ENCODE assay signal across 20 cellular contexts in genomic region chr1:237774246-237774645, GRCh38.
"Had no signal": no experiment of that assay in that cellular context is flagged by ENCODE, and none has a peak within 500 bp of the region (broad histone marks: within the 10 kb centered on the region; RNA-seq: fewer than 3 reads in every experiment).

No MANE protein-coding gene starts in this region.

- H3K4me1 ChIP-seq: esophagus squamous epithelium, lower lobe of right lung, stomach, transverse colon had no signal

- H3K4me3 Mint-ChIP-seq: dendritic cell treated with granulocyte-macrophage colony-stimulating factor and Interleukin-4, amounts not matched to agents 40 ng/mL and 50 ng/mL, for 4 days; effector memory CD8-positive, alpha-beta T cell; naive thymus-derived CD4-positive, alpha-beta T cell had no signal

- H3K4me3 ChIP-seq: esophagus squamous epithelium, lower lobe of right lung, stomach, thoracic aorta, transverse colon had no signal

- H3K36me3 ChIP-seq: esophagus squamous epithelium, lower lobe of right lung, neutrophil, stomach, thoracic aorta, transverse colon had no signal

- H3K4me1 Mint-ChIP-seq: naive thymus-derived CD4-positive, alpha-beta T cell had no signal

- ATAC-seq: effector memory CD8-positive, alpha-beta T cell; left lobe of liver; lower lobe of right lung; naive thymus-derived CD4-positive, alpha-beta T cell had no signal

- H3K27ac Mint-ChIP-seq: dendritic cell treated with granulocyte-macrophage colony-stimulating factor and Interleukin-4, amounts not matched to agents 40 ng/mL and 50 ng/mL, for 4 days; effector memory CD8-positive, alpha-beta T cell; naive thymus-derived CD4-positive, alpha-beta T cell had no signal

- H3K9me3 ChIP-seq: esophagus squamous epithelium, lower lobe of right lung, neutrophil, stomach, thoracic aorta, transverse colon had no signal

- H3K27me3 ChIP-seq: esophagus squamous epithelium, neutrophil, stomach, transverse colon had no signal

- DNase-seq: effector memory CD8-positive, alpha-beta T cell; esophagus squamous epithelium; foreskin fibroblast; head of caudate nucleus; hypothalamus; islet precursor cell; lower lobe of right lung; mesendoderm; naive thymus-derived CD4-positive, alpha-beta T cell; right cardiac atrium; small intestine; stimulated activated CD4-positive, alpha-beta T cell treated with anti-CD3 and anti-CD28 coated beads, Interleukin-12 subunit alpha, Interleukin-12 subunit beta, amount 100 ng/mL, for 4 hours; stimulated activated naive CD4-positive, alpha-beta T cell; stomach; substantia nigra; transverse colon had no signal

- H3K27ac ChIP-seq: esophagus squamous epithelium, lower lobe of right lung, neutrophil, stomach, thoracic aorta, transverse colon had no signal

- H3K36me3 Mint-ChIP-seq: naive thymus-derived CD4-positive, alpha-beta T cell had no signal

- H3K27me3 Mint-ChIP-seq: dendritic cell treated with granulocyte-macrophage colony-stimulating factor and Interleukin-4, amounts not matched to agents 40 ng/mL and 50 ng/mL, for 4 days; effector memory CD8-positive, alpha-beta T cell; naive thymus-derived CD4-positive, alpha-beta T cell had no signal

- H3K9me3 Mint-ChIP-seq: effector memory CD8-positive, alpha-beta T cell had no signal
